ENCODE assay signal across 13 cellular contexts in the genomic region with DNA sequence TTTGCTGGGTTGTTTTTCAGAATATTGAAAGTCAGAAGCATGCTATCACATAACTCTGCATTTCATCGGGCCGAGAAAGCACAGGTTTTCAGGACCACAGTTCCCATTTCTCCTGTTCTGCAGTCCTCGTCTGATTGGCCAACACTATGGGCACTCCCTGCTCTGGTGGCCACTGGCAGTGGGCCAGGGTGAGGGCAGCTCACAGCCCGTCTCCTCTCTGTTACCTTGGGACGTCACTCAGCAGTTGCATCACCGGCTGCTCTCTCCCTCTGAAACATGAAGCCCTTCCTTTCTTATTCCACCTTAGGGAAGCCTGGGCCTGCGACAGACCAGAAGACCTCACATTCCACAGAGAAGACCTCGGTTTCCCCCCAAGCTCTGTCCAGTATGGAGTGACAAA. TPM values are rescaled to one million over a fixed set of nuclear protein-coding genes. Genes with fewer than 3 reads are reported as not detected.
DNase-seq lines count a peak whose midpoint lies in the region; ATAC-seq and TF ChIP-seq lines count a peak whose summit lies in the region.
"Had no signal": no experiment of that assay in that cellular context is flagged by ENCODE, and none has a peak within 500 bp of the region (broad histone marks: within the 10 kb centered on the region; RNA-seq: fewer than 3 reads in every experiment).

No MANE protein-coding gene starts in this region.

- no peak for TF ChIP-seq CTCF in right lobe of liver (IDR thresholded peaks at IDR 0.05)

- no peak for TF ChIP-seq POLR2A in right lobe of liver (IDR thresholded peaks at IDR 0.05)

- DNase-seq in Caki2 (ENCODE audit: low read depth): peak; percentile 79
- peak; percentile 31 for DNase-seq in LHCN-M2 (ENCODE audit: low read depth)
- peak; percentile 79 for DNase-seq in amniotic epithelial cell (ENCODE audit: low read depth)
- DNase-seq in right lobe of liver: peak; percentile 90 to 93 (median 92)
- no peak for DNase-seq in stimulated activated CD4-positive, alpha-beta T cell treated with anti-CD3 and anti-CD28 coated beads, Interleukin-4, amount 100 ng/mL, for 24 hours
- DNase-seq in naive thymus-derived CD4-positive, alpha-beta T cell: no peak
- no peak for DNase-seq in NCI-H1105 treated with DMSO at 0.1 percent for 48 hours (lab: John Stamatoyannopoulos, UW)
- DNase-seq: activated B cell treated with CpG ODN at 0.5 μM for 24 hours; colonic mucosa; stimulated activated naive CD8-positive, alpha-beta T cell treated with anti-CD3 and anti-CD28 coated beads, Interleukin-15, amount 100 ng/mL, for 72 hours had no signal

- no peaks in the 10 kb centered on the region for H3K27me3 ChIP-seq in right lobe of liver
- H3K27me3 ChIP-seq in naive thymus-derived CD4-positive, alpha-beta T cell (ENCODE audit: control insufficient read depth in 2 of 2, insufficient read depth in 2 of 2, low read length in 2 of 2): no peaks in the 10 kb centered on the region
- H3K27me3 ChIP-seq: BLaER1 treated with 17β-estradiol and CSF1 and Interleukin-3, amounts not matched to agents 10 nM and 100 nM; colonic mucosa had no signal

- H3K4me3 ChIP-seq in right lobe of liver: no peak overlapping the region
- H3K4me3 ChIP-seq in naive thymus-derived CD4-positive, alpha-beta T cell (ENCODE audit: low read length): no peak overlapping the region
- H3K4me3 ChIP-seq: BLaER1 treated with 17β-estradiol and CSF1 and Interleukin-3, amounts not matched to agents 10 nM and 100 nM; colonic mucosa had no signal

- H3K4me1 ChIP-seq in right lobe of liver: peaks cover 0 to 12% (median 3%) of the 10 kb centered on the region in 4 donors
- no peaks in the 10 kb centered on the region for H3K4me1 ChIP-seq in naive thymus-derived CD4-positive, alpha-beta T cell (ENCODE audit: control insufficient read depth in 2 of 2, insufficient read depth in 2 of 2, low read length in 2 of 2)
- H3K4me1 ChIP-seq: colonic mucosa had no signal

- 31% methylated on average over 5 of the region's 8 CpGs for WGBS in right lobe of liver (ENCODE audit: insufficient coverage, low coverage, low lambda C conversion rate, missing lambda C conversion rate)

- peak overlapping the region in 1 of 3 donors; percentile 26 for H3K27ac ChIP-seq in right lobe of liver
- H3K27ac ChIP-seq in naive thymus-derived CD4-positive, alpha-beta T cell (ENCODE audit: low read depth, low read length): no peak overlapping the region
- H3K27ac ChIP-seq: BLaER1 treated with 17β-estradiol and CSF1 and Interleukin-3, amounts not matched to agents 10 nM and 100 nM; colonic mucosa had no signal

- H3K9me3 ChIP-seq in right lobe of liver: no peaks in the 10 kb centered on the region
- H3K9me3 ChIP-seq in naive thymus-derived CD4-positive, alpha-beta T cell (ENCODE audit: control insufficient read depth in 2 of 3, low read length in 3 of 3): no peaks in the 10 kb centered on the region
- H3K9me3 ChIP-seq: colonic mucosa had no signal

- intact Hi-C loops in right lobe of liver (cut with DNase I): no loop called here
- intact Hi-C loops in naive thymus-derived CD4-positive, alpha-beta T cell (cut with micrococcal nuclease): no loop called here

- H3K9me3 Mint-ChIP-seq in naive thymus-derived CD4-positive, alpha-beta T cell: peaks cover 0 to 1% (median 0%) of the 10 kb centered on the region in 11 donors
- H3K9me3 Mint-ChIP-seq: activated B cell treated with CpG ODN at 0.5 μM for 24 hours; activated T-helper 17 cell treated with anti-CD3 and anti-CD28 coated beads, Interleukin-2, amount 50 U/mL, for 72 hours; stimulated activated naive CD8-positive, alpha-beta T cell treated with anti-CD3 and anti-CD28 coated beads, Interleukin-15, amount 100 ng/mL, for 72 hours had no signal

- CTCF ChIA-PET in naive thymus-derived CD4-positive, alpha-beta T cell (lab: Charles Lee): no interaction called here

- peaks cover 0 to 3% (median 0%) of the 10 kb centered on the region in 5 donors for H3K36me3 Mint-ChIP-seq in naive thymus-derived CD4-positive, alpha-beta T cell

- ATAC-seq in right lobe of liver: peak; percentile 88 to 93 (median 93)
- ATAC-seq in HG03159 (IDR thresholded peaks at IDR 0.05; ENCODE audit: unreplicated experiment): no peak
- no peak for ATAC-seq in naive thymus-derived CD4-positive, alpha-beta T cell
- ATAC-seq: activated T-helper 17 cell treated with anti-CD3 and anti-CD28 coated beads, Interleukin-2, amount 50 U/mL, for 72 hours; stimulated activated naive CD8-positive, alpha-beta T cell treated with anti-CD3 and anti-CD28 coated beads, Interleukin-15, amount 100 ng/mL, for 72 hours had no signal

- no peak overlapping the region for H3K4me3 Mint-ChIP-seq in naive thymus-derived CD4-positive, alpha-beta T cell
- H3K4me3 Mint-ChIP-seq: activated B cell treated with CpG ODN at 0.5 μM for 24 hours; activated T-helper 17 cell treated with anti-CD3 and anti-CD28 coated beads, Interleukin-2, amount 50 U/mL, for 72 hours; stimulated activated naive CD8-positive, alpha-beta T cell treated with anti-CD3 and anti-CD28 coated beads, Interleukin-15, amount 100 ng/mL, for 72 hours had no signal

- H3K36me3 ChIP-seq in right lobe of liver: no peaks in the 10 kb centered on the region
- no peaks in the 10 kb centered on the region for H3K36me3 ChIP-seq in naive thymus-derived CD4-positive, alpha-beta T cell (ENCODE audit: control insufficient read depth in 2 of 3, insufficient read depth in 3 of 3, low read length in 3 of 3)
- H3K36me3 ChIP-seq: BLaER1 treated with 17β-estradiol and CSF1 and Interleukin-3, amounts not matched to agents 10 nM and 100 nM; colonic mucosa had no signal

- H3K27ac Mint-ChIP-seq in naive thymus-derived CD4-positive, alpha-beta T cell: no peak overlapping the region
- H3K27ac Mint-ChIP-seq: activated B cell treated with CpG ODN at 0.5 μM for 24 hours; activated T-helper 17 cell treated with anti-CD3 and anti-CD28 coated beads, Interleukin-2, amount 50 U/mL, for 72 hours; stimulated activated naive CD8-positive, alpha-beta T cell treated with anti-CD3 and anti-CD28 coated beads, Interleukin-15, amount 100 ng/mL, for 72 hours had no signal

- no peaks in the 10 kb centered on the region for H3K4me1 Mint-ChIP-seq in naive thymus-derived CD4-positive, alpha-beta T cell
- H3K4me1 Mint-ChIP-seq: activated B cell treated with CpG ODN at 0.5 μM for 24 hours; activated T-helper 17 cell treated with anti-CD3 and anti-CD28 coated beads, Interleukin-2, amount 50 U/mL, for 72 hours; stimulated activated naive CD8-positive, alpha-beta T cell treated with anti-CD3 and anti-CD28 coated beads, Interleukin-15, amount 100 ng/mL, for 72 hours had no signal

- POLR2A ChIA-PET in naive thymus-derived CD4-positive, alpha-beta T cell (lab: Charles Lee): no interaction called here

- peaks cover 0 to 6% (median 0%) of the 10 kb centered on the region in 5 donors for H3K27me3 Mint-ChIP-seq in naive thymus-derived CD4-positive, alpha-beta T cell
- H3K27me3 Mint-ChIP-seq: activated B cell treated with CpG ODN at 0.5 μM for 24 hours; activated T-helper 17 cell treated with anti-CD3 and anti-CD28 coated beads, Interleukin-2, amount 50 U/mL, for 72 hours had no signal

- in situ Hi-C loops in Caki2 (cut with HindIII; ENCODE audit: low pct_unique_long_range_greater_than_20kb, low sequenced_read_pairs): no loop called here

RNA-seq across cellular contexts. Expression of gene MICAL3, which starts 11.4 kb away (rescaled TPM):
- 12.3 and 14.5 TPM in 2 replicates for total RNA-seq in Caki2 (2014; rRNA removed; shearing (Covaris generic); ENCODE audit: low replicate concordance)
- 18.5 and 21.0 TPM in 2 replicates for total RNA-seq in LHCN-M2 (2014; rRNA removed)
- polyA plus RNA-seq in LHCN-M2 (2012): 19.6 TPM
- 10 to 100 TPM; 31.5 to 61.8 (median 48.2) TPM for total RNA-seq in right lobe of liver
- total RNA-seq in naive thymus-derived CD4-positive, alpha-beta T cell: 10 to 100 TPM; 10.0 to 43.9 (median 17.1) TPM
- under 1 TPM; 0.28 to 0.68 TPM for polyA plus RNA-seq in naive thymus-derived CD4-positive, alpha-beta T cell

RNA-seq across cellular contexts. Expression of gene PEX26, which starts 42.0 kb away (rescaled TPM):
- total RNA-seq in Caki2 (2014; rRNA removed; shearing (Covaris generic); ENCODE audit: low replicate concordance): 12.2 and 15.9 TPM in 2 replicates
- 32.7 and 39.8 TPM in 2 replicates for total RNA-seq in LHCN-M2 (2014; rRNA removed)
- polyA plus RNA-seq in LHCN-M2 (2012): 32.3 TPM
- 10 to 100 TPM; 22.7 to 42.5 (median 25.0) TPM for total RNA-seq in right lobe of liver
- 10 to 100 TPM; 30.1 to 42.8 (median 35.5) TPM for total RNA-seq in naive thymus-derived CD4-positive, alpha-beta T cell
- polyA plus RNA-seq in naive thymus-derived CD4-positive, alpha-beta T cell: 1 to 10 TPM; 3.8 to 4.1 TPM

Comparison
In these comparisons a context has a peak if more than half of its experiments do, and no peak if none do; other contexts are left out.
1. DNase-seq: peak in Caki2 (single experiment), LHCN-M2 (single experiment), amniotic epithelial cell (single experiment) and right lobe of liver (3 of 3); none in stimulated activated CD4-positive, alpha-beta T cell treated with anti-CD3 and anti-CD28 coated beads, Interleukin-4, amount 100 ng/mL, for 24 hours (single experiment), naive thymus-derived CD4-positive, alpha-beta T cell (0 of 9) and NCI-H1105 treated with DMSO at 0.1 percent for 48 hours (single experiment).
2. ATAC-seq: peak in right lobe of liver (4 of 4); none in HG03159 (single experiment) and naive thymus-derived CD4-positive, alpha-beta T cell (single experiment).